ENCODE assay signal across 12 cellular contexts in genomic region chr7:94452257-94452656, GRCh38.
DNase-seq lines count a peak whose midpoint lies in the region; ATAC-seq and TF ChIP-seq lines count a peak whose summit lies in the region.
"Had no signal": no experiment of that assay in that cellular context is flagged by ENCODE, and none has a peak within 500 bp of the region (broad histone marks: within the 10 kb centered on the region; RNA-seq: fewer than 3 reads in every experiment).

No MANE protein-coding gene starts in this region.

- CTCF ChIA-PET in RWPE1 (lab: Yijun Ruan, JAX): no interaction called here

- POLR2A ChIA-PET in RWPE1 (lab: Yijun Ruan, JAX; ENCODE audit: low non-redundant PET): no interaction called here

- no peak for TF ChIP-seq CTCF in RWPE1 (conservative IDR thresholded peaks at IDR 0.05; ENCODE audit: low read depth)

- peak; percentile 84 for DNase-seq in DMS 273 treated with DMSO at 0.1 percent for 48 hours (lab: John Stamatoyannopoulos, UW)
- DNase-seq in NCI-H187 treated with DMSO at 0.1 percent for 48 hours (lab: John Stamatoyannopoulos, UW): peak; percentile 53
- peak; percentile 86 for DNase-seq in NCI-H774 (lab: John Stamatoyannopoulos, UW)
- DNase-seq in left kidney (ENCODE audit: low read depth, low spot score): peak; percentile 91
- DNase-seq in RWPE1 (ENCODE audit: low spot score): no peak
- DNase-seq: mesendoderm; NCI-H226; stimulated activated CD4-positive, alpha-beta T cell treated with anti-CD3 and anti-CD28 coated beads, Interleukin-2, amount 100 ng/mL, for 48 hours had no signal

- ATAC-seq in SK-N-SH treated with all-trans-retinoic acid at 6 μM for 48 hours: no peak; the same call in 2 of the 3 replicates
- no peak for ATAC-seq in HG02884 (IDR thresholded peaks at IDR 0.05; ENCODE audit: unreplicated experiment)
- ATAC-seq in GM19397 (IDR thresholded peaks at IDR 0.05; ENCODE audit: unreplicated experiment): no peak
- ATAC-seq: stimulated activated memory B cell treated with anti-CD40 and anti-IgM and Interleukin-4, amounts not matched to agents 10 μg/mL and 1 μg/mL and 100 μg/mL, for 72 hours had no signal

- no peak overlapping the region for H3K27ac ChIP-seq in RWPE1

TF ChIP-seq in SK-N-SH treated with all-trans-retinoic acid at 6 μM for 48 hours, 23 proteins besides CTCF, POLR2A, EP300 and RAD21:
- TF ChIP-seq CREB5 (CRISPR knock-in tag; IDR thresholded peaks at IDR 0.05; ENCODE audit: low read depth) (no peak), ZNF565 (CRISPR knock-in tag; conservative IDR thresholded peaks at IDR 0.05; ENCODE audit: low read depth) (no peak), ARNTL (CRISPR knock-in tag; IDR thresholded peaks at IDR 0.05; ENCODE audit: borderline replicate concordance, low read depth) (no peak), CSDC2 (CRISPR knock-in tag; IDR thresholded peaks at IDR 0.05) (no peak), GLIS3 (CRISPR knock-in tag; IDR thresholded peaks at IDR 0.05) (no peak), ZC3H10 (CRISPR knock-in tag; IDR thresholded peaks at IDR 0.05) (no peak)
